9 cellular contexts compared by ENCODE assay signal in genomic region chr3:66035763-66036477, GRCh38. TPM values are rescaled to one million over a fixed set of nuclear protein-coding genes. Genes with fewer than 3 reads are reported as not detected.
A peak's percentile ranks its signal among the peaks of the same experiment; 100 is the strongest.
DNase-seq lines count a peak whose midpoint lies in the region; ATAC-seq and TF ChIP-seq lines count a peak whose summit lies in the region.
"Had no signal": no experiment of that assay in that cellular context is flagged by ENCODE, and none has a peak within 500 bp of the region (broad histone marks: within the 10 kb centered on the region; RNA-seq: fewer than 3 reads in every experiment).

No MANE protein-coding gene starts in this region.

- H2AFZ ChIP-seq in H9 (ENCODE audit: low read length) (no peak overlapping the region), smooth muscle cell (ENCODE audit: low read depth) (no peak overlapping the region)

- H3F3A ChIP-seq in smooth muscle cell (ENCODE audit: low read depth): peaks cover 12% of the 10 kb centered on the region

- H3K4me1 Mint-ChIP-seq in H9: peaks cover 40 to 57% of the 10 kb centered on the region in 2 experiments

- peak overlapping the region; percentile 21 for H3K18ac ChIP-seq in H9 (ENCODE audit: insufficient read length, low read depth, low read length)

- H2BK5ac ChIP-seq in H9 (ENCODE audit: insufficient read length, low read length): no peak overlapping the region

- no peak overlapping the region for H2BK15ac ChIP-seq in H9 (ENCODE audit: low read depth, low read length)

- DNase-seq in H9 (peak; percentile 46), astrocyte of the spinal cord (ENCODE audit: low read depth, low spot score) (peak; percentile 15), iris pigment epithelial cell (ENCODE audit: low read depth) (peak; percentile 31), smooth muscle cell (lab: John Stamatoyannopoulos, UW; ENCODE audit: unreplicated experiment) (no peak), CD1c-positive myeloid dendritic cell (ENCODE audit: extremely low spot score) (no peak), GM13977 (ENCODE audit: low spot score) (no peak)
- DNase-seq in stimulated activated naive CD8-positive, alpha-beta T cell treated with anti-CD3 and anti-CD28 coated beads, Interleukin-15, Interleukin-2, amounts not matched to agents 100 U/mL and 50 U/mL, for 24 hours: no peak
- DNase-seq: activated effector memory CD4-positive, alpha-beta T cell treated with Interleukin-2 at 50 U/mL for 16 hours had no signal

- no peak overlapping the region for H2BK12ac ChIP-seq in H9 (ENCODE audit: insufficient read length, low read depth, low read length)

- H3K4me1 ChIP-seq in H9 (ENCODE audit: insufficient read depth, low read length) (peaks cover 8% of the 10 kb centered on the region; the same call in 1 of the 2 replicates), smooth muscle cell (ENCODE audit: low read depth) (peaks cover 24% of the 10 kb centered on the region)

- peak overlapping the region; percentile 21 to 93 (median 38); a peak in 6 of 7 replicates for H3K27ac Mint-ChIP-seq in H9

- H3K4me3 ChIP-seq in astrocyte of the spinal cord (ENCODE audit: low read depth, low read length) (no peak overlapping the region), smooth muscle cell (peak overlapping the region; percentile 91)

- peak overlapping the region; percentile 95 to 97 for H3K4me3 Mint-ChIP-seq in H9

- WGBS in H9 (ENCODE audit: extremely low coverage, insufficient read length, low lambda C conversion rate): no CpG with 5 or more reads among the region's 5 CpGs
- WGBS in smooth muscle cell (ENCODE audit: low lambda C conversion rate): 49% methylated on average over 5 of the region's 5 CpGs

- no peak for TF ChIP-seq CTCF in H9 (conservative IDR thresholded peaks at IDR 0.05)
- no peak for TF ChIP-seq CTCF in astrocyte of the spinal cord (IDR thresholded peaks at IDR 0.05; ENCODE audit: low read depth, low read length)
- TF ChIP-seq CTCF in smooth muscle cell (IDR thresholded peaks at IDR 0.05; ENCODE audit: borderline replicate concordance, insufficient read depth, poor library complexity, severe bottlenecking): no peak
- no peak for TF ChIP-seq CTCF in GM13977 (IDR thresholded peaks at IDR 0.05; ENCODE audit: extremely low read depth, insufficient read depth, missing control alignments)

- no peak overlapping the region for H2AK5ac ChIP-seq in H9 (ENCODE audit: insufficient read length, low read length)

- H4K8ac ChIP-seq in H9 (replicated peaks; ENCODE audit: insufficient read length, low read depth, low read length): no peak overlapping the region

- peak overlapping the region; percentile 87 for H3K4me2 ChIP-seq in H9 (ENCODE audit: insufficient read depth, insufficient read length, low read length)
- H3K4me2 ChIP-seq in smooth muscle cell: peak overlapping the region; percentile 92

- H3K9ac ChIP-seq in H9 (ENCODE audit: extremely low read depth, insufficient read length, low read length) (peak overlapping the region; percentile 3), smooth muscle cell (ENCODE audit: low read depth) (no peak overlapping the region)

- H3T11ph ChIP-seq in H9 (ENCODE audit: low read length): no peak overlapping the region

- no peak for ATAC-seq in stimulated activated naive CD8-positive, alpha-beta T cell treated with anti-CD3 and anti-CD28 coated beads, Interleukin-15, Interleukin-2, amounts not matched to agents 100 U/mL and 50 U/mL, for 24 hours
- no peak for ATAC-seq in HG02610 (IDR thresholded peaks at IDR 0.05; ENCODE audit: unreplicated experiment)

- peak overlapping the region; percentile 15 for H4K91ac ChIP-seq in H9 (ENCODE audit: insufficient read length, low read depth, low read length)

- H3K27me3 ChIP-seq in H9 (ENCODE audit: insufficient read depth, low read length) (no peaks in the 10 kb centered on the region), smooth muscle cell (ENCODE audit: low read depth) (no peaks in the 10 kb centered on the region)

- no peaks in the 10 kb centered on the region for H3K9me3 Mint-ChIP-seq in H9

- H4K20me1 ChIP-seq in H9 (ENCODE audit: control insufficient read depth, insufficient read depth, insufficient read length) (no peaks in the 10 kb centered on the region), smooth muscle cell (ENCODE audit: low read depth) (peaks cover 53% of the 10 kb centered on the region)

- H3K23ac ChIP-seq in H9 (ENCODE audit: insufficient read length, low read depth, low read length): no peak overlapping the region

- no peak overlapping the region for H2BK20ac ChIP-seq in H9 (ENCODE audit: low read depth, low read length, poor library complexity, severe bottlenecking)

- in situ Hi-C loops in astrocyte of the spinal cord (cut with HindIII; ENCODE audit: low sequenced_read_pairs): no loop called here
- in situ Hi-C loops in GM13977 (cut with MboI; ENCODE audit: low pct_unique_long_range_greater_than_20kb, low sequenced_read_pairs, unreplicated experiment): no loop called here

- H3K14ac ChIP-seq in H9 (ENCODE audit: insufficient read depth, low read length): peak overlapping the region; percentile 17; the same call in 1 of the 2 replicates

- H3K4ac ChIP-seq in H9 (ENCODE audit: low read depth, low read length): no peak overlapping the region; the same call in 1 of the 2 replicates

- H3K36me3 ChIP-seq in smooth muscle cell (ENCODE audit: low read depth): no peaks in the 10 kb centered on the region

- H3K27me3 Mint-ChIP-seq in H9 (ENCODE audit: low read depth): no peaks in the 10 kb centered on the region; the same call in 1 of the 2 replicates

- peak overlapping the region; percentile 1 for H3K27ac ChIP-seq in H9 (ENCODE audit: insufficient read length, low read depth, low read length)
- no peak overlapping the region for H3K27ac ChIP-seq in smooth muscle cell (ENCODE audit: low read depth)

- peaks cover 3 to 10% (median 6%) of the 10 kb centered on the region in 3 experiments; a peak in 5 of 7 replicates for H3K36me3 Mint-ChIP-seq in H9 (ENCODE audit: insufficient read depth in 1 of 3, low read depth in 3 of 3)

- H3K79me1 ChIP-seq in H9 (ENCODE audit: insufficient read depth, low read depth, low read length, poor library complexity, severe bottlenecking): no peaks in the 10 kb centered on the region

- peaks cover 21% of the 10 kb centered on the region; the same call in 1 of the 2 replicates for H3K79me2 ChIP-seq in H9 (ENCODE audit: insufficient read depth, low read length)
- peaks cover 57% of the 10 kb centered on the region for H3K79me2 ChIP-seq in smooth muscle cell (ENCODE audit: low read depth)

- no peaks in the 10 kb centered on the region for H3K9me3 ChIP-seq in H9 (ENCODE audit: control insufficient read depth, low read depth, low read length)
- no peaks in the 10 kb centered on the region for H3K9me3 ChIP-seq in smooth muscle cell (replicated peaks; ENCODE audit: low read depth)

- H2BK120ac ChIP-seq in H9 (ENCODE audit: low read depth, low read length, poor library complexity, severe bottlenecking): no peak overlapping the region

- no peak overlapping the region for H3K56ac ChIP-seq in H9 (ENCODE audit: insufficient read length, low read depth, low read length)

- peaks cover 36% of the 10 kb centered on the region for H3K23me2 ChIP-seq in H9 (ENCODE audit: insufficient read length, low read depth, low read length, poor library complexity, severe bottlenecking)

- no peak overlapping the region for H4K5ac ChIP-seq in H9 (ENCODE audit: insufficient read length, low read depth, low read length)

RNA-seq across cellular contexts. Expression of gene MAGI1, which starts 2.8 kb away (rescaled TPM):
- total RNA-seq in H9 (2021) (57.8 and 65.7 TPM in 2 replicates), smooth muscle cell (18.3 and 23.3 TPM in 2 replicates)
- 9.9 and 11.4 TPM in 2 replicates for polyA plus RNA-seq in smooth muscle cell

Comparison
In these comparisons a context has a peak if more than half of its experiments do, and no peak if none do; other contexts are left out.
1. DNase-seq: peak in H9 (single experiment), astrocyte of the spinal cord (single experiment) and iris pigment epithelial cell (single experiment); none in smooth muscle cell (single experiment), CD1c-positive myeloid dendritic cell (single experiment), stimulated activated naive CD8-positive, alpha-beta T cell treated with anti-CD3 and anti-CD28 coated beads, Interleukin-15, Interleukin-2, amounts not matched to agents 100 U/mL and 50 U/mL, for 24 hours (single experiment) and GM13977 (single experiment).